Comparison of ENCODE assay signal across 8 cellular contexts in the genomic region with DNA sequence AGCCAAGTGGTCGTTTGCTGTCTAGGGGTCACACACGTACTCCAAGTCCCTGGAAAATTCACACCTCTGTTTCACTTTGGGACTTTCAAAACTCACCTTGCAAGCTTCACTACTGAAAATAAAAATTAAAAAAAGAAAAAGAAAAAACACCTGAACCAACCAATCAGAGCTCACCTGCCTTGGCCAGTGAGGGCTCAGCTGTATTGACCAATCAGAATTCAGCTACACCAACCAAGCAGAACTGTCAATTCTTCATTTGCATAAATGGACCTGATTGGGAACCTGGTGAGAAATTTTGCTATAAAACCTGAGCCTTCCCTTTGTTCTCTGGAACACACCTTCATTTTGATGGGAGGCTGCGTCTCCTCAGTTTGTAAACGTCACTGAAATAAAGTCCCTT.
"Had no signal": no experiment of that assay in that cellular context is flagged by ENCODE, and none has a peak within 500 bp of the region (broad histone marks: within the 10 kb centered on the region; RNA-seq: fewer than 3 reads in every experiment).

No MANE protein-coding gene starts in this region.

- H3K4me3 ChIP-seq: GM23248, HAP-1 had no signal

- H3K4me2 ChIP-seq: KMS-11 had no signal

- H3K9me3 ChIP-seq: HAP-1 had no signal

- H3K36me3 ChIP-seq: HAP-1 had no signal

- FAIRE-seq: HTR-8/SVneo had no signal

- H3K9ac ChIP-seq: GM23248, KMS-11 had no signal

- H3K27ac ChIP-seq: GM23248, KMS-11 had no signal

- H3K4me1 ChIP-seq: HAP-1 had no signal

- DNase-seq: GM23248, GOT3, H7, IMR-90, KBM-7 had no signal

- H2AFZ ChIP-seq: GM23248 had no signal
